ENCODE assay signal across 20 cellular contexts in genomic region chr12:95207407-95207806, GRCh38. TPM values are rescaled to one million over a fixed set of nuclear protein-coding genes. Genes with fewer than 3 reads are reported as not detected.
DNase-seq lines count a peak whose midpoint lies in the region; ATAC-seq, FAIRE-seq and TF ChIP-seq lines count a peak whose summit lies in the region.
"Had no signal": no experiment of that assay in that cellular context is flagged by ENCODE, and none has a peak within 500 bp of the region (broad histone marks: within the 10 kb centered on the region; RNA-seq: fewer than 3 reads in every experiment).

No MANE protein-coding gene starts in this region.

- H3K36me3 ChIP-seq in HUES48 (ENCODE audit: control insufficient read depth, insufficient read depth, low read length) (peaks cover 22% of the 10 kb centered on the region), pancreas (no peaks in the 10 kb centered on the region), gastrocnemius medialis (no peaks in the 10 kb centered on the region)
- H3K36me3 ChIP-seq: HAP-1 had no signal

- H3K27ac ChIP-seq in HUES48 (ENCODE audit: low read depth, low read length) (peak overlapping the region; percentile 96), foreskin keratinocyte (peak overlapping the region; percentile 16), pancreas (no peak overlapping the region), gastrocnemius medialis (no peak overlapping the region)
- H3K27ac ChIP-seq: HL-60 had no signal

- in situ Hi-C loops in gastrocnemius medialis (cut with MboI; ENCODE audit: low sequenced_read_pairs in 4 of 4) = no loop called here

- FAIRE-seq in pancreas (lab: Jason Lieb, UNC) = no peak
- FAIRE-seq: RCC 7860 had no signal

- ATAC-seq in WTC11 = peak; percentile 52
- ATAC-seq in foreskin keratinocyte = no peak
- ATAC-seq in pancreas = no peak
- ATAC-seq in gastrocnemius medialis = no peak

- H3K36me3 Mint-ChIP-seq in WTC11 = peaks cover 15% of the 10 kb centered on the region

- CTCF ChIA-PET in WTC11 (lab: Charles Lee) = no interaction called here

- peak overlapping the region; percentile 94 for H3K27ac Mint-ChIP-seq in WTC11

- TF ChIP-seq CTCF in WTC11 (IDR thresholded peaks at IDR 0.05) = no peak
- no peak for TF ChIP-seq CTCF in foreskin keratinocyte (conservative IDR thresholded peaks at IDR 0.05)
- no peak for TF ChIP-seq CTCF in pancreas (IDR thresholded peaks at IDR 0.05)
- no peak for TF ChIP-seq CTCF in gastrocnemius medialis (IDR thresholded peaks at IDR 0.05 in 4 of 5, conservative IDR thresholded peaks at IDR 0.05 in 1 of 5)

- POLR2A ChIA-PET in WTC11 (lab: Charles Lee) = interaction anchor here (4.9 kb wide), 1 partner anchor 9 kb away, joined by 24 read pairs; the partner anchor contains the start of genes FGD6 and VEZT

- H3K4me3 ChIP-seq in HUES48 (ENCODE audit: low read depth, low read length) (0 out of 2 replicates have a peak overlapping the region, but pooled peaks have one; percentile 2), pancreas (no peak overlapping the region), gastrocnemius medialis (no peak overlapping the region)
- H3K4me3 ChIP-seq: HAP-1 had no signal

- peaks cover 80% of the 10 kb centered on the region for H3K4me1 Mint-ChIP-seq in WTC11

- 95 to 97% methylated on average over 2 of the region's 2 CpGs for WGBS in pancreas, 2 donors

- no peaks in the 10 kb centered on the region for H3K9me3 ChIP-seq in HUES48 (ENCODE audit: control insufficient read depth, insufficient read depth, low read length)
- H3K9me3 ChIP-seq in pancreas = no peaks in the 10 kb centered on the region
- H3K9me3 ChIP-seq in gastrocnemius medialis = no peaks in the 10 kb centered on the region
- H3K9me3 ChIP-seq: HAP-1 had no signal

- H3K27me3 ChIP-seq in HUES48 (ENCODE audit: control insufficient read depth, insufficient read depth, low read length) (no peaks in the 10 kb centered on the region), foreskin keratinocyte (no peaks in the 10 kb centered on the region), pancreas (no peaks in the 10 kb centered on the region), gastrocnemius medialis (no peaks in the 10 kb centered on the region)

- peaks cover 73% of the 10 kb centered on the region for H3K4me1 ChIP-seq in HUES48 (ENCODE audit: control insufficient read depth, insufficient read depth, low read length)
- H3K4me1 ChIP-seq in foreskin keratinocyte = peaks cover 38% of the 10 kb centered on the region
- H3K4me1 ChIP-seq in pancreas = peaks cover 0 to 37% (median 4%) of the 10 kb centered on the region in 3 donors
- H3K4me1 ChIP-seq in gastrocnemius medialis = peaks cover 7 to 21% of the 10 kb centered on the region in 2 donors

- H3K4me3 Mint-ChIP-seq in WTC11 = peak overlapping the region; percentile 11

- no peak overlapping the region for H3K9ac ChIP-seq in HUES48 (ENCODE audit: low read depth, low read length)

- intact Hi-C loops in pancreas (cut with DNase I) = loop anchor here in 1 of 3 donors (5.0 kb wide), 1 partner anchor 85 kb away; no protein-coding TSS in a partner anchor
- intact Hi-C loops in gastrocnemius medialis (cut with DNase I; ENCODE audit: low total_unique reads) = no loop called here

- DNase-seq in WTC11 (ENCODE audit: low spot score) = no peak
- DNase-seq in foreskin keratinocyte = no peak
- DNase-seq in pancreas = no peak
- no peak for DNase-seq in NCI-H2081 treated with DMSO at 0.1 percent for 48 hours (lab: John Stamatoyannopoulos, UW)
- DNase-seq in GOT3 (lab: John Stamatoyannopoulos, UW) = no peak
- no peak for DNase-seq in gastrocnemius medialis
- DNase-seq: ACHN, C1 segment of cervical spinal cord, DMS79, NCI-H1105 treated with DMSO at 0.1 percent for 48 hours, NCI-H1694, NCI-H2107, NCI-H226, NCI-H524, Right ventricle myocardium superior, SW 1271 had no signal

- no peaks in the 10 kb centered on the region for H3K27me3 Mint-ChIP-seq in WTC11 (ENCODE audit: low read depth)

- TF ChIP-seq POLR2A in gastrocnemius medialis (IDR thresholded peaks at IDR 0.05) = no peak

- H3K9me3 Mint-ChIP-seq in WTC11 = no peaks in the 10 kb centered on the region

TF ChIP-seq in WTC11, 78 proteins besides CTCF, POLR2A, EP300 and RAD21:
- TF ChIP-seq CDX4 (CRISPR knock-in tag; IDR thresholded peaks at IDR 0.05; ENCODE audit: borderline replicate concordance) (no peak), ZNF423 (CRISPR knock-in tag; IDR thresholded peaks at IDR 0.05) (no peak), FOXK1 (CRISPR knock-in tag; IDR thresholded peaks at IDR 0.05) (no peak), FOXP1 (CRISPR knock-in tag; IDR thresholded peaks at IDR 0.05; ENCODE audit: borderline replicate concordance) (no peak), NFATC4 (CRISPR knock-in tag; IDR thresholded peaks at IDR 0.05) (no peak)
- TF ChIP-seq, protein P1, sequence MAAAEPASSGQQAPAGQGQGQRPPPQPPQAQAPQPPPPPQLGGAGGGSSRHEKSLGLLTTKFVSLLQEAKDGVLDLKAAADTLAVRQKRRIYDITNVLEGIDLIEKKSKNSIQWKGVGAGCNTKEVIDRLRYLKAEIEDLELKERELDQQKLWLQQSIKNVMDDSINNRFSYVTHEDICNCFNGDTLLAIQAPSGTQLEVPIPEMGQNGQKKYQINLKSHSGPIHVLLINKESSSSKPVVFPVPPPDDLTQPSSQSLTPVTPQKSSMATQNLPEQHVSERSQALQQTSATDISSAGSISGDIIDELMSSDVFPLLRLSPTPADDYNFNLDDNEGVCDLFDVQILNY (CRISPR knock-in tag; IDR thresholded peaks at IDR 0.05) = no peak

RNA-seq across cellular contexts. Expression of gene FGD6, which starts 9.9 kb away (rescaled TPM):
- total RNA-seq in WTC11 (2021) = 24.2 to 28.2 TPM (median 24.4 TPM) in 3 replicates
- total RNA-seq in foreskin keratinocyte = 55.8 and 65.5 TPM in 2 replicates
- polyA plus RNA-seq in foreskin keratinocyte = 8.6 and 9.3 TPM in 2 replicates
- 10 to 100 TPM in 2 of 6 donors, 1 to 10 TPM in 4; 6.6 to 24.3 (median 9.7) TPM for total RNA-seq in pancreas
- 1 to 10 TPM; 1.4 to 1.7 TPM for polyA plus RNA-seq in pancreas
- 1 to 10 TPM; 2.9 to 8.4 (median 4.4) TPM for total RNA-seq in gastrocnemius medialis

RNA-seq across cellular contexts. Expression of gene VEZT, which starts 10.2 kb away (rescaled TPM):
- total RNA-seq in WTC11 (2021) (51.5 to 54.5 TPM (median 53.9 TPM) in 3 replicates), foreskin keratinocyte (88.2 and 106 TPM in 2 replicates), pancreas (10 to 100 TPM; 26.3 to 44.5 (median 31.8) TPM), gastrocnemius medialis (100 to 1,000 TPM; 100 to 131 (median 118) TPM)
- polyA plus RNA-seq in foreskin keratinocyte (37.5 and 40.4 TPM in 2 replicates), pancreas (10 to 100 TPM; 14.9 to 25.6 TPM)

Comparison
In these comparisons a context has a peak if more than half of its experiments do, and no peak if none do; other contexts are left out.
1. H3K27ac ChIP-seq: peak in HUES48 (single experiment) and foreskin keratinocyte (single experiment); none in pancreas (0 of 4) and gastrocnemius medialis (0 of 4).